1 cellular context compared by ENCODE assay signal in genomic region chr13:112079696-112080095, GRCh38.
TF ChIP-seq lines count a peak whose summit lies in the region.

No MANE protein-coding gene starts in this region.

TF ChIP-seq in HEK293, 187 proteins besides CTCF, POLR2A, EP300 and RAD21 (continued from another document):
- TF ChIP-seq PATZ1 (tag by site-specific recombination; IDR thresholded peaks at IDR 0.05) (no peak), ATF2 (tag by site-specific recombination; IDR thresholded peaks at IDR 0.05; ENCODE audit: low read depth) (peak; percentile 94)
